ENCODE assay signal across 1 cellular context in genomic region chr7:99409814-99410213, GRCh38.
TF ChIP-seq lines count a peak whose summit lies in the region.

No MANE protein-coding gene starts in this region.

TF ChIP-seq in GM23338, 12 proteins besides CTCF, POLR2A, EP300 and RAD21 (continued from another document):
- TF ChIP-seq REST (IDR thresholded peaks at IDR 0.05; ENCODE audit: unreplicated experiment) (no peak), ZNF114 (CRISPR knock-in tag; IDR thresholded peaks at IDR 0.05) (no peak), POLR2AphosphoS5 (IDR thresholded peaks at IDR 0.05; ENCODE audit: low read depth) (no peak), STAT1 (IDR thresholded peaks at IDR 0.05; ENCODE audit: unreplicated experiment) (no peak), ETS1 (IDR thresholded peaks at IDR 0.05) (no peak), CREB1 (CRISPR knock-in tag; IDR thresholded peaks at IDR 0.05; ENCODE audit: low read depth) (no peak), EZH2phosphoT487 (IDR thresholded peaks at IDR 0.05; ENCODE audit: unreplicated experiment) (no peak)
